ENCODE assay signal across 1 cellular context in genomic region chr7:144256112-144256511, GRCh38.
TF ChIP-seq lines count a peak whose summit lies in the region.

No MANE protein-coding gene starts in this region.

TF ChIP-seq in GM23338, 12 proteins besides CTCF, POLR2A, EP300 and RAD21:
- 0 out of 2 replicates have a peak, but pooled peaks have one; percentile 4 for TF ChIP-seq ZNF462 (CRISPR knock-in tag; IDR thresholded peaks at IDR 0.05)
- TF ChIP-seq EZH2phosphoT487 (IDR thresholded peaks at IDR 0.05; ENCODE audit: unreplicated experiment), result no peak
- no peak for TF ChIP-seq CREB1 (CRISPR knock-in tag; IDR thresholded peaks at IDR 0.05; ENCODE audit: low read depth)
- no peak for TF ChIP-seq STAT1 (IDR thresholded peaks at IDR 0.05; ENCODE audit: unreplicated experiment)
- TF ChIP-seq EZH2 (IDR thresholded peaks at IDR 0.05; ENCODE audit: low read depth, unreplicated experiment), result no peak
- no peak for TF ChIP-seq JUNB (IDR thresholded peaks at IDR 0.05; ENCODE audit: unreplicated experiment)
